In the genomic region with DNA sequence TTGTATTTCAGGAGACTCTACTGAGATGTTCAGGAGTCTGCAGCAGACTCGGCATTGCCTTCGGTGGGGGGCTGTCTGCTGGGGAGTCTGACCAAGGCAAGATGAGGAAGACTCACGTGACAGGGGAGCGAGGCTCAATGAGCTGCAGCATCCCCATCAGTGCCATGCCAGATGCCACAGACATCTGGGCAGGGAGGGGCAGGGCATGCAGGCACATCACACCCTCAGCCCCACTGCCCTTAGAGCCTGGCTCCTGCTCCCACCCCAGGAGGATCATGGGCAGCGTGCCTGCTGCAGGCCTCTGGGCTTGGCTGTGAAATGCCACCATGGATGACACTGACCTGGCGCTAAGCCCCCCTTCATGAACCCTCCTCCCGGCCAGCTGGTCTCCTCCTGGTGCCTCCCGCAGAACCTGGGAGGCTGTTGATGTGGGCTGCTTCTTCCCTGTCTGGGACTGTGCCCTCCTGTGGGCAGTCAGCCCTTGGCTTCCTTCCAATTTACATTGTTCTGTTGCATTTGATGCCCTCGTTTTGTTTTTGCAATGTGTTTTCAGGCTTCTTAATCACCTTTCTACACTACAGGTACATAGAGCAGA, we compare ENCODE assay signal across 18 cellular contexts.
"Had no signal": no experiment of that assay in that cellular context is flagged by ENCODE, and none has a peak within 500 bp of the region (broad histone marks: within the 10 kb centered on the region; RNA-seq: fewer than 3 reads in every experiment).

No MANE protein-coding gene starts in this region.

- H3K27ac ChIP-seq: gastroesophageal sphincter, heart right ventricle, parathyroid adenoma, stomach, thoracic aorta had no signal

- H3K9me3 ChIP-seq: gastroesophageal sphincter, mucosa of descending colon, stomach, thoracic aorta had no signal

- FAIRE-seq: colon, endometrium had no signal

- H3K27ac Mint-ChIP-seq: activated naive CD8-positive, alpha-beta T cell treated with anti-CD3 and anti-CD28 coated beads, Interleukin-2, amount 50 U/mL, for 24 hours; activated T-helper 1 cell treated with anti-CD3 and anti-CD28 coated beads, Interleukin-12 subunit alpha, Interleukin-12 subunit beta, Interleukin-2, Interleukin-4 antibody, amounts not matched to agents 30 ng/mL and 10 ng/mL and 1 ng/mL, durations not matched to agents 14 hours and 24 hours and 36 hours; naive thymus-derived CD4-positive, alpha-beta T cell had no signal

- DNase-seq: activated CD4-positive, alpha-beta T cell treated with anti-CD3 and anti-CD28 coated beads, Interleukin-2, amount 50 U/mL, for 1 hour; activated naive CD4-positive, alpha-beta T cell; activated naive CD8-positive, alpha-beta T cell treated with anti-CD3 and anti-CD28 coated beads, Interleukin-2, amount 50 U/mL, for 24 hours; heart right ventricle; left colon; mucosa of descending colon; naive thymus-derived CD4-positive, alpha-beta T cell; retina; stimulated activated CD4-positive, alpha-beta T cell treated with anti-CD3 and anti-CD28 coated beads, Interleukin-12 subunit alpha, Interleukin-12 subunit beta, amount 100 ng/mL, for 4 hours; stimulated activated CD4-positive, alpha-beta T cell treated with anti-CD3 and anti-CD28 coated beads, Interleukin-2, amount 100 ng/mL, for 24 hours; stomach; T-helper 9 cell had no signal

- H3K9ac ChIP-seq: parathyroid adenoma had no signal

- H3K36me3 Mint-ChIP-seq: naive thymus-derived CD4-positive, alpha-beta T cell had no signal

- H3K4me1 ChIP-seq: gastroesophageal sphincter, heart right ventricle, parathyroid adenoma, stomach had no signal

- H3K9me3 Mint-ChIP-seq: activated T-helper 1 cell treated with anti-CD3 and anti-CD28 coated beads, Interleukin-12 subunit alpha, Interleukin-12 subunit beta, Interleukin-2, Interleukin-4 antibody, amounts not matched to agents 30 ng/mL and 10 ng/mL and 1 ng/mL, durations not matched to agents 14 hours and 24 hours and 36 hours had no signal

- H2AFZ ChIP-seq: parathyroid adenoma had no signal

- H3K4me1 Mint-ChIP-seq: activated naive CD8-positive, alpha-beta T cell treated with anti-CD3 and anti-CD28 coated beads, Interleukin-2, amount 50 U/mL, for 24 hours; naive thymus-derived CD4-positive, alpha-beta T cell had no signal

- H3K79me2 ChIP-seq: parathyroid adenoma had no signal

- ATAC-seq: activated naive CD8-positive, alpha-beta T cell treated with anti-CD3 and anti-CD28 coated beads, Interleukin-2, amount 50 U/mL, for 24 hours; gastroesophageal sphincter; heart right ventricle; left colon; mucosa of descending colon; naive thymus-derived CD4-positive, alpha-beta T cell had no signal

- H3K36me3 ChIP-seq: heart right ventricle, thoracic aorta had no signal

- H3K4me3 Mint-ChIP-seq: activated naive CD8-positive, alpha-beta T cell treated with anti-CD3 and anti-CD28 coated beads, Interleukin-2, amount 50 U/mL, for 24 hours; activated T-helper 1 cell treated with anti-CD3 and anti-CD28 coated beads, Interleukin-12 subunit alpha, Interleukin-12 subunit beta, Interleukin-2, Interleukin-4 antibody, amounts not matched to agents 30 ng/mL and 10 ng/mL and 1 ng/mL, durations not matched to agents 14 hours and 24 hours and 36 hours; naive thymus-derived CD4-positive, alpha-beta T cell had no signal

- H3K27me3 ChIP-seq: gastroesophageal sphincter, stomach had no signal

- H3K4me3 ChIP-seq: gastroesophageal sphincter, heart right ventricle, mucosa of descending colon, stomach, thoracic aorta had no signal
